Comparison of ENCODE assay signal across 16 cellular contexts in genomic region chr15:41798607-41799487, GRCh38. TPM values are rescaled to one million over a fixed set of nuclear protein-coding genes. Genes with fewer than 3 reads are reported as not detected.
DNase-seq lines count a peak whose midpoint lies in the region; FAIRE-seq and TF ChIP-seq lines count a peak whose summit lies in the region.
"Had no signal": no experiment of that assay in that cellular context is flagged by ENCODE, and none has a peak within 500 bp of the region (broad histone marks: within the 10 kb centered on the region; RNA-seq: fewer than 3 reads in every experiment).

No MANE protein-coding gene starts in this region.

- no peaks in the 10 kb centered on the region for H3K9me3 ChIP-seq in esophagus (ENCODE audit: control insufficient read depth in 2 of 2, insufficient read depth in 1 of 2, low read depth in 1 of 2, low read length in 1 of 2)
- H3K9me3 ChIP-seq in osteoblast (ENCODE audit: low read depth, low read length): no peaks in the 10 kb centered on the region
- H3K9me3 ChIP-seq: esophagus muscularis mucosa had no signal

- CTCF ChIA-PET in activated naive CD4-positive, alpha-beta T cell treated with anti-CD3 and anti-CD28 coated beads for 36 hours (lab: Charles Lee): interaction anchor here (0.6 to 4.5 kb wide), 3 partner anchors 12 to 59 kb away, joined by 3 to 23 read pairs (median 19); partner anchors contain the start of gene MAPKBP1

- H3K27ac Mint-ChIP-seq in IgD-negative memory B cell: peak overlapping the region in 2 of 3 donors; percentile 70 to 71
- H3K27ac Mint-ChIP-seq in activated naive CD4-positive, alpha-beta T cell treated with anti-CD3 and anti-CD28 coated beads for 36 hours: no peak overlapping the region

- H3K36me3 ChIP-seq in esophagus (ENCODE audit: control insufficient read depth in 2 of 2, insufficient read depth in 2 of 2, low read length in 1 of 2) (peaks cover 0 to 8% of the 10 kb centered on the region in 2 donors), osteoblast (ENCODE audit: insufficient read depth, low read length) (peaks cover 8% of the 10 kb centered on the region)

- no peak for FAIRE-seq in HTR-8/SVneo (lab: Jason Lieb, UNC)

- H3K4me3 ChIP-seq in GM12865 (ENCODE audit: low read depth, low read length) (no peak overlapping the region), esophagus (ENCODE audit: low read depth in 1 of 2, low read length in 2 of 2) (no peak overlapping the region), osteoblast (ENCODE audit: insufficient read depth, low read length) (no peak overlapping the region)
- H3K4me3 ChIP-seq: esophagus muscularis mucosa had no signal

- H3K4me3 Mint-ChIP-seq in IgD-negative memory B cell: no peak overlapping the region
- H3K4me3 Mint-ChIP-seq in activated naive CD4-positive, alpha-beta T cell treated with anti-CD3 and anti-CD28 coated beads for 36 hours: no peak overlapping the region

- peak overlapping the region; percentile 23 for H3K4me2 ChIP-seq in osteoblast (ENCODE audit: insufficient read depth, low read length)

- peaks cover 4% of the 10 kb centered on the region for H4K20me1 ChIP-seq in osteoblast (ENCODE audit: insufficient read depth, low read length)

- TF ChIP-seq CTCF in GM12865 (IDR thresholded peaks at IDR 0.05; ENCODE audit: insufficient read depth, low read depth, low read length, missing control alignments) (no peak), osteoblast (IDR thresholded peaks at IDR 0.05; ENCODE audit: extremely low read depth, low read depth, low read length) (no peak), GM13976 (IDR thresholded peaks at IDR 0.05; ENCODE audit: borderline replicate concordance, control extremely low read depth, extremely low read depth, insufficient read depth, missing control alignments) (no peak)

- in situ Hi-C loops in GM13976 (cut with MboI; ENCODE audit: low sequenced_read_pairs, unreplicated experiment): no loop called here

- peaks cover 36% of the 10 kb centered on the region for H3K79me2 ChIP-seq in osteoblast (ENCODE audit: insufficient read depth, low read length)

- H3K27me3 Mint-ChIP-seq in IgD-negative memory B cell: no peaks in the 10 kb centered on the region
- H3K27me3 Mint-ChIP-seq in activated naive CD4-positive, alpha-beta T cell treated with anti-CD3 and anti-CD28 coated beads for 36 hours (ENCODE audit: low read depth): no peaks in the 10 kb centered on the region

- H3K9me3 Mint-ChIP-seq in IgD-negative memory B cell: no peaks in the 10 kb centered on the region
- H3K9me3 Mint-ChIP-seq in activated naive CD4-positive, alpha-beta T cell treated with anti-CD3 and anti-CD28 coated beads for 36 hours: no peaks in the 10 kb centered on the region

- H3K4me1 ChIP-seq in esophagus (ENCODE audit: control insufficient read depth in 2 of 2, insufficient read depth in 2 of 2, low read length in 1 of 2) (peaks cover 0 to 3% of the 10 kb centered on the region in 2 donors), osteoblast (ENCODE audit: insufficient read depth, low read length) (peaks cover 34% of the 10 kb centered on the region)

- 69 to 78% methylated on average over 9 of the region's 9 CpGs for WGBS in esophagus, 2 donors

- H3K27me3 ChIP-seq in esophagus (ENCODE audit: control insufficient read depth in 1 of 2, insufficient read depth in 2 of 2, low read length in 2 of 2) (no peaks in the 10 kb centered on the region), osteoblast (ENCODE audit: insufficient read depth, low read length) (no peaks in the 10 kb centered on the region)
- H3K27me3 ChIP-seq: esophagus muscularis mucosa had no signal

- H3K36me3 Mint-ChIP-seq in IgD-negative memory B cell: peaks cover 7% of the 10 kb centered on the region
- peaks cover 4% of the 10 kb centered on the region for H3K36me3 Mint-ChIP-seq in activated naive CD4-positive, alpha-beta T cell treated with anti-CD3 and anti-CD28 coated beads for 36 hours (ENCODE audit: low read depth)

- intact Hi-C loops in activated naive CD4-positive, alpha-beta T cell treated with anti-CD3 and anti-CD28 coated beads for 36 hours (cut with micrococcal nuclease): no loop called here

- H2AFZ ChIP-seq in osteoblast (ENCODE audit: low read length): no peak overlapping the region

- DNase-seq in GM12865 (ENCODE audit: low read depth): peak; percentile 31
- DNase-seq in osteoblast (ENCODE audit: insufficient read length, low spot score, missing footprints): no peak
- no peak for DNase-seq in activated naive CD4-positive, alpha-beta T cell treated with anti-CD3 and anti-CD28 coated beads for 36 hours
- DNase-seq in HTR-8/SVneo (ENCODE audit: insufficient read length, low spot score): no peak
- no peak for DNase-seq in stimulated activated naive CD4-positive, alpha-beta T cell (lab: John Stamatoyannopoulos, UW)
- no peak for DNase-seq in GM13976 (ENCODE audit: low spot score)
- DNase-seq: activated CD4-positive, alpha-beta T cell treated with anti-CD3 and anti-CD28 coated beads, Interleukin-2, amount 50 U/mL, for 4 hours; activated naive CD4-positive, alpha-beta T cell treated with anti-CD3 and anti-CD28 coated beads, Interleukin-2, amount 50 U/mL, for 16 hours; Calu3; cerebellar nuclear complex; H7; NCI-H1694 treated with DMSO at 0.1 percent for 48 hours; NK-92 treated with Interleukin-12 subunit alpha and Interleukin-12 subunit beta, amount 100 ng/mL, for 24 hours had no signal

- H3K4me1 Mint-ChIP-seq in IgD-negative memory B cell: peaks cover 0 to 16% (median 5%) of the 10 kb centered on the region in 3 donors
- peaks cover 16% of the 10 kb centered on the region for H3K4me1 Mint-ChIP-seq in activated naive CD4-positive, alpha-beta T cell treated with anti-CD3 and anti-CD28 coated beads for 36 hours (ENCODE audit: low read depth)

- H3K27ac ChIP-seq in esophagus (ENCODE audit: low read depth in 2 of 2, low read length in 1 of 2): peak overlapping the region; percentile 6 to 51
- peak overlapping the region; percentile 17 for H3K27ac ChIP-seq in osteoblast (ENCODE audit: low read depth, low read length)

RNA-seq across cellular contexts. Expression of gene MAPKBP1, which starts 24.6 kb away (rescaled TPM):
- polyA plus RNA-seq in IgD-negative memory B cell (2.7 TPM), esophagus (10 to 100 TPM; 11.9 to 57.3 TPM)
- 22.8 and 25.6 TPM in 2 replicates for total RNA-seq in osteoblast
- 10 to 100 TPM; 13.8 to 13.9 TPM for total RNA-seq in activated naive CD4-positive, alpha-beta T cell treated with anti-CD3 and anti-CD28 coated beads for 36 hours

RNA-seq across cellular contexts. Expression of gene JMJD7, which starts 29.0 kb away (rescaled TPM):
- polyA plus RNA-seq in IgD-negative memory B cell (15.6 TPM), esophagus (10 to 100 TPM; 27.9 to 39.4 TPM)
- total RNA-seq in osteoblast: 1.2 and 1.4 TPM in 2 replicates
- total RNA-seq in activated naive CD4-positive, alpha-beta T cell treated with anti-CD3 and anti-CD28 coated beads for 36 hours: 10 to 100 TPM; 18.7 to 19.8 TPM

RNA-seq across cellular contexts. Expression of gene PLA2G4B, which starts 39.8 kb away (rescaled TPM):
- polyA plus RNA-seq in IgD-negative memory B cell (1.3 TPM), esophagus (10 to 100 TPM; 31.6 to 48.1 TPM)
- 0.72 and 1.2 TPM in 2 replicates for total RNA-seq in osteoblast
- total RNA-seq in activated naive CD4-positive, alpha-beta T cell treated with anti-CD3 and anti-CD28 coated beads for 36 hours: 1 to 10 TPM; 9.0 to 9.7 TPM
